ENCODE assay signal across 11 cellular contexts in genomic region chr2:8472545-8473361, GRCh38.
DNase-seq lines count a peak whose midpoint lies in the region; ATAC-seq and TF ChIP-seq lines count a peak whose summit lies in the region.
"Had no signal": no experiment of that assay in that cellular context is flagged by ENCODE, and none has a peak within 500 bp of the region (broad histone marks: within the 10 kb centered on the region; RNA-seq: fewer than 3 reads in every experiment).

No MANE protein-coding gene starts in this region.

- no peaks in the 10 kb centered on the region for H3K27me3 Mint-ChIP-seq in central memory CD8-positive, alpha-beta T cell
- no peaks in the 10 kb centered on the region for H3K27me3 Mint-ChIP-seq in WTC11 (ENCODE audit: low read depth)
- H3K27me3 Mint-ChIP-seq in endothelial cell (ENCODE audit: unreplicated experiment), result no peaks in the 10 kb centered on the region

- H3K36me3 ChIP-seq in BE2C, result no peaks in the 10 kb centered on the region

- H3K4me3 ChIP-seq in Jurkat, Clone E6-1 (ENCODE audit: low read length), result no peak overlapping the region
- H3K4me3 ChIP-seq in BE2C (ENCODE audit: low read depth, low read length), result no peak overlapping the region

- ATAC-seq in GM21447 (IDR thresholded peaks at IDR 0.05; ENCODE audit: unreplicated experiment), result peak; percentile 60
- peak; percentile 56 for ATAC-seq in central memory CD8-positive, alpha-beta T cell (replicated peaks; ENCODE audit: extremely low read depth, poor library complexity, severe bottlenecking)
- no peak for ATAC-seq in WTC11

- H3K36me3 Mint-ChIP-seq in central memory CD8-positive, alpha-beta T cell (ENCODE audit: insufficient read depth), result peaks cover 6% of the 10 kb centered on the region
- H3K36me3 Mint-ChIP-seq in WTC11, result no peaks in the 10 kb centered on the region
- H3K36me3 Mint-ChIP-seq in endothelial cell (ENCODE audit: low read depth, unreplicated experiment), result no peaks in the 10 kb centered on the region

- peak; percentile 73 for DNase-seq in GF-D8 (lab: John Stamatoyannopoulos, UW)
- peak; percentile 77 for DNase-seq in Jurkat, Clone E6-1 (ENCODE audit: low read depth, low spot score)
- DNase-seq in central memory CD8-positive, alpha-beta T cell (ENCODE audit: low spot score in 2 of 2), result no peak
- DNase-seq in WTC11 (ENCODE audit: low spot score), result no peak
- DNase-seq in amniotic stem cell (lab: John Stamatoyannopoulos, UW), result no peak
- DNase-seq in endothelial cell (ENCODE audit: low spot score), result no peak
- DNase-seq in BE2C, result no peak
- DNase-seq: activated T-cell treated with anti-CD3 and anti-CD28 coated beads for 4 hours, NCI-H1436, nucleus accumbens had no signal

- POLR2A ChIA-PET in WTC11 (lab: Charles Lee), result no interaction called here

- CTCF ChIA-PET in WTC11 (lab: Charles Lee), result no interaction called here

- peaks cover 4% of the 10 kb centered on the region; the same call in 1 of the 2 replicates for H3K4me1 ChIP-seq in BE2C

- peak overlapping the region; percentile 77 for H3K27ac Mint-ChIP-seq in central memory CD8-positive, alpha-beta T cell (ENCODE audit: low read depth)
- H3K27ac Mint-ChIP-seq in WTC11 (no peak overlapping the region), endothelial cell (ENCODE audit: unreplicated experiment) (no peak overlapping the region)

- H3K27me3 ChIP-seq in BE2C, result no peaks in the 10 kb centered on the region

- TF ChIP-seq CTCF in WTC11 (IDR thresholded peaks at IDR 0.05), result no peak
- TF ChIP-seq CTCF in endothelial cell (IDR thresholded peaks at IDR 0.05; ENCODE audit: unreplicated experiment), result no peak
- no peak for TF ChIP-seq CTCF in BE2C (IDR thresholded peaks at IDR 0.05; ENCODE audit: low read depth, low read length)

- peaks cover 84% of the 10 kb centered on the region for H3K4me1 Mint-ChIP-seq in central memory CD8-positive, alpha-beta T cell
- peaks cover 5% of the 10 kb centered on the region for H3K4me1 Mint-ChIP-seq in WTC11
- peaks cover 2% of the 10 kb centered on the region for H3K4me1 Mint-ChIP-seq in endothelial cell (ENCODE audit: unreplicated experiment)

- no peaks in the 10 kb centered on the region for H3K9me3 ChIP-seq in BE2C

- no peaks in the 10 kb centered on the region for H3K9me3 Mint-ChIP-seq in central memory CD8-positive, alpha-beta T cell
- H3K9me3 Mint-ChIP-seq in WTC11 (peaks cover 9% of the 10 kb centered on the region; the same call in 1 of the 2 replicates), endothelial cell (ENCODE audit: unreplicated experiment) (no peaks in the 10 kb centered on the region)

- H3K4me3 Mint-ChIP-seq in central memory CD8-positive, alpha-beta T cell, result peak overlapping the region; percentile 56
- no peak overlapping the region for H3K4me3 Mint-ChIP-seq in WTC11
- no peak overlapping the region for H3K4me3 Mint-ChIP-seq in endothelial cell (ENCODE audit: unreplicated experiment)

TF ChIP-seq in WTC11, 78 proteins besides CTCF, POLR2A, EP300 and RAD21:
- TF ChIP-seq GTF2I (CRISPR knock-in tag; conservative IDR thresholded peaks at IDR 0.05), result no peak
- TF ChIP-seq ZNF138 (CRISPR knock-in tag; conservative IDR thresholded peaks at IDR 0.05), result no peak
- no peak for TF ChIP-seq IRF2 (CRISPR knock-in tag; IDR thresholded peaks at IDR 0.05; ENCODE audit: borderline replicate concordance, low read depth)
- TF ChIP-seq ZNF425 (CRISPR knock-in tag; conservative IDR thresholded peaks at IDR 0.05), result no peak
- no peak for TF ChIP-seq NR3C1 (CRISPR knock-in tag; conservative IDR thresholded peaks at IDR 0.05; ENCODE audit: low read depth)
- TF ChIP-seq KAT7 (CRISPR knock-in tag; IDR thresholded peaks at IDR 0.05; ENCODE audit: borderline replicate concordance), result no peak
- no peak for TF ChIP-seq FOXP4 (CRISPR knock-in tag; IDR thresholded peaks at IDR 0.05)
- no peak for TF ChIP-seq PRRX2 (CRISPR knock-in tag; IDR thresholded peaks at IDR 0.05)
- TF ChIP-seq ESRRA (CRISPR knock-in tag; IDR thresholded peaks at IDR 0.05; ENCODE audit: borderline replicate concordance), result no peak
- no peak for TF ChIP-seq ATF2 (CRISPR knock-in tag; IDR thresholded peaks at IDR 0.05; ENCODE audit: borderline replicate concordance, low read depth)
- TF ChIP-seq CDX4 (CRISPR knock-in tag; IDR thresholded peaks at IDR 0.05; ENCODE audit: borderline replicate concordance), result no peak
- TF ChIP-seq SP1 (CRISPR knock-in tag; conservative IDR thresholded peaks at IDR 0.05), result no peak
- TF ChIP-seq HMGXB4 (CRISPR knock-in tag; IDR thresholded peaks at IDR 0.05), result no peak
- no peak for TF ChIP-seq E2F4 (CRISPR knock-in tag; IDR thresholded peaks at IDR 0.05; ENCODE audit: borderline replicate concordance, low read depth)

Comparison
In these comparisons a context has a peak if more than half of its experiments do, and no peak if none do; other contexts are left out.
1. DNase-seq: peak in GF-D8 (single experiment) and Jurkat, Clone E6-1 (single experiment); none in central memory CD8-positive, alpha-beta T cell (0 of 2), WTC11 (single experiment), amniotic stem cell (single experiment), endothelial cell (single experiment) and BE2C (single experiment).